19 cellular contexts compared by ENCODE assay signal in genomic region chr2:66565291-66565690, GRCh38.
DNase-seq lines count a peak whose midpoint lies in the region; ATAC-seq, FAIRE-seq and TF ChIP-seq lines count a peak whose summit lies in the region.
"Had no signal": no experiment of that assay in that cellular context is flagged by ENCODE, and none has a peak within 500 bp of the region (broad histone marks: within the 10 kb centered on the region; RNA-seq: fewer than 3 reads in every experiment).

No MANE protein-coding gene starts in this region.

- H3K36me3 Mint-ChIP-seq in activated CD8-positive, alpha-beta T cell treated with anti-CD3 and anti-CD28 coated beads for 36 hours (ENCODE audit: low read depth), result no peaks in the 10 kb centered on the region
- H3K36me3 Mint-ChIP-seq: CD14-positive monocyte had no signal

- no peak for DNase-seq in Right ventricle myocardium superior
- no peak for DNase-seq in cardiac septum (ENCODE audit: low spot score)
- DNase-seq in NCI-H1694 treated with DMSO at 0.1 percent for 48 hours (lab: John Stamatoyannopoulos, UW), result peak; percentile 71
- DNase-seq in uterus, result no peak
- DNase-seq in stimulated activated CD8-positive, alpha-beta memory T cell treated with anti-CD3 and anti-CD28 coated beads, Interleukin-4, amount 100 ng/mL, for 48 hours, result no peak
- no peak for DNase-seq in activated CD8-positive, alpha-beta T cell treated with anti-CD3 and anti-CD28 coated beads for 36 hours
- DNase-seq in activated CD4-positive, alpha-beta T cell treated with anti-CD3 and anti-CD28 coated beads for 48 hours, result no peak
- DNase-seq: activated naive CD4-positive, alpha-beta T cell treated with anti-CD3 and anti-CD28 coated beads, Interleukin-2, amount 50 U/mL, for 16 hours; activated T-cell treated with anti-CD3 and anti-CD28 coated beads, Interleukin-2, amount 50 U/mL, for 48 hours; effector memory CD4-positive, alpha-beta T cell; Kasumi-1; NCI-H1436; posterior cingulate gyrus; small intestine; stimulated activated CD4-positive, alpha-beta T cell treated with anti-CD3 and anti-CD28 coated beads, Interleukin-4, amount 100 ng/mL, for 1 hour had no signal

- peak; percentile 87 for FAIRE-seq in islet of Langerhans (lab: Jason Lieb, UNC)
- FAIRE-seq: small intestine had no signal

- ATAC-seq in Right ventricle myocardium superior (ENCODE audit: poor library complexity), result peak; percentile 45
- no peak for ATAC-seq in activated CD8-positive, alpha-beta T cell treated with anti-CD3 and anti-CD28 coated beads for 36 hours

- no peaks in the 10 kb centered on the region for H3K27me3 ChIP-seq in uterus
- H3K27me3 ChIP-seq: ascending aorta, hepatocyte had no signal

- no peak for TF ChIP-seq POLR2A in uterus (IDR thresholded peaks at IDR 0.05)

- no peaks in the 10 kb centered on the region for H3K4me1 Mint-ChIP-seq in activated CD8-positive, alpha-beta T cell treated with anti-CD3 and anti-CD28 coated beads for 36 hours (ENCODE audit: low read depth)

- H3K9me3 Mint-ChIP-seq in activated CD8-positive, alpha-beta T cell treated with anti-CD3 and anti-CD28 coated beads for 36 hours, result no peaks in the 10 kb centered on the region
- H3K9me3 Mint-ChIP-seq: CD14-positive monocyte had no signal

- no peaks in the 10 kb centered on the region for H3K9me3 ChIP-seq in uterus
- H3K9me3 ChIP-seq: ascending aorta had no signal

- TF ChIP-seq CTCF in uterus (IDR thresholded peaks at IDR 0.05), result no peak
- no peak for TF ChIP-seq CTCF in activated CD8-positive, alpha-beta T cell treated with anti-CD3 and anti-CD28 coated beads for 36 hours (IDR thresholded peaks at IDR 0.05)

- intact Hi-C loops in Right ventricle myocardium superior (cut with DNase I) (no loop called here), cardiac septum (cut with DNase I) (no loop called here), uterus (cut with DNase I; ENCODE audit: low total_unique reads) (no loop called here)
- intact Hi-C loops in activated CD8-positive, alpha-beta T cell treated with anti-CD3 and anti-CD28 coated beads for 36 hours (cut with micrococcal nuclease), result no loop called here

- POLR2A ChIA-PET in activated CD8-positive, alpha-beta T cell treated with anti-CD3 and anti-CD28 coated beads for 36 hours (lab: Charles Lee), result no interaction called here

- CTCF ChIA-PET in activated CD8-positive, alpha-beta T cell treated with anti-CD3 and anti-CD28 coated beads for 36 hours (lab: Charles Lee), result no interaction called here

- H3K27ac ChIP-seq in uterus, result peak overlapping the region; percentile 36 to 54
- H3K27ac ChIP-seq: ascending aorta, hepatocyte had no signal

- H3K4me3 Mint-ChIP-seq in activated CD8-positive, alpha-beta T cell treated with anti-CD3 and anti-CD28 coated beads for 36 hours, result no peak overlapping the region
- H3K4me3 Mint-ChIP-seq: CD14-positive monocyte had no signal

- no peaks in the 10 kb centered on the region for H3K36me3 ChIP-seq in uterus

- H3K27me3 Mint-ChIP-seq in activated CD8-positive, alpha-beta T cell treated with anti-CD3 and anti-CD28 coated beads for 36 hours, result peaks cover 14% of the 10 kb centered on the region

- no peak overlapping the region for H3K4me3 ChIP-seq in uterus
- H3K4me3 ChIP-seq: ascending aorta, hepatocyte had no signal

- H3K4me1 ChIP-seq in uterus, result peaks cover 5 to 33% of the 10 kb centered on the region in 2 donors

- H3K27ac Mint-ChIP-seq in activated CD8-positive, alpha-beta T cell treated with anti-CD3 and anti-CD28 coated beads for 36 hours, result no peak overlapping the region
- H3K27ac Mint-ChIP-seq: CD14-positive monocyte had no signal
